23 cellular contexts compared by ENCODE assay signal in genomic region chr19:41745761-41746160, GRCh38. TPM values are rescaled to one million over a fixed set of nuclear protein-coding genes. Genes with fewer than 3 reads are reported as not detected.
DNase-seq lines count a peak whose midpoint lies in the region; ATAC-seq, FAIRE-seq and TF ChIP-seq lines count a peak whose summit lies in the region.
"Had no signal": no experiment of that assay in that cellular context is flagged by ENCODE, and none has a peak within 500 bp of the region (broad histone marks: within the 10 kb centered on the region; RNA-seq: fewer than 3 reads in every experiment).

No MANE protein-coding gene starts in this region.

- TF ChIP-seq EP300 in suprapubic skin (IDR thresholded peaks at IDR 0.05): no peak

- no peak for TF ChIP-seq CTCF in suprapubic skin (IDR thresholded peaks at IDR 0.05)
- no peak for TF ChIP-seq CTCF in Calu3 (IDR thresholded peaks at IDR 0.05; ENCODE audit: unreplicated experiment)

- H3K9me3 Mint-ChIP-seq in Calu3 (ENCODE audit: low read depth, unreplicated experiment): no peaks in the 10 kb centered on the region

- peaks cover 16% of the 10 kb centered on the region for H3K4me1 Mint-ChIP-seq in Calu3 (ENCODE audit: low read depth, unreplicated experiment)

- H3K36me3 ChIP-seq in mucosa of rectum (ENCODE audit: control insufficient read depth in 2 of 2, insufficient read depth in 2 of 2, low read length in 2 of 2): no peaks in the 10 kb centered on the region
- H3K36me3 ChIP-seq in suprapubic skin: no peaks in the 10 kb centered on the region

- intact Hi-C loops in Calu3 (cut with micrococcal nuclease; ENCODE audit: unreplicated experiment): loop anchor here (1.0 to 5.0 kb wide), 4 partner anchors 38 to 148 kb away; no protein-coding TSS in a partner anchor

- peaks cover 40% of the 10 kb centered on the region for H3K27me3 Mint-ChIP-seq in Calu3 (ENCODE audit: unreplicated experiment)

- ATAC-seq in esophagus mucosa: no peak

- H3K36me3 Mint-ChIP-seq in Calu3 (ENCODE audit: insufficient read depth, unreplicated experiment): no peaks in the 10 kb centered on the region

- H3K9ac ChIP-seq in mucosa of rectum (ENCODE audit: low read depth in 1 of 2, low read length in 2 of 2): peak overlapping the region; percentile 52 to 58

- H3K27me3 ChIP-seq in mucosa of rectum (ENCODE audit: control insufficient read depth in 2 of 2, insufficient read depth in 2 of 2, low read length in 2 of 2): no peaks in the 10 kb centered on the region
- peaks cover 25% of the 10 kb centered on the region for H3K27me3 ChIP-seq in suprapubic skin

- H3K27ac ChIP-seq in mucosa of rectum (ENCODE audit: low read depth in 2 of 2, low read length in 2 of 2): peak overlapping the region; percentile 89 to 93
- no peak overlapping the region for H3K27ac ChIP-seq in suprapubic skin
- H3K27ac ChIP-seq: 22Rv1 had no signal

- H3K27ac Mint-ChIP-seq in Calu3 (ENCODE audit: unreplicated experiment): no peak overlapping the region

- CTCF ChIA-PET in Calu3 (lab: Charles Lee): interaction anchor here (1.1 to 1.4 kb wide), 2 partner anchors 8 to 39 kb away, joined by 5 to 6 read pairs; no protein-coding TSS in a partner anchor

- FAIRE-seq in GM12892 (lab: Jason Lieb, UNC): peak; percentile 17
- FAIRE-seq: H54 had no signal

- no peak overlapping the region for H3K4me3 Mint-ChIP-seq in Calu3 (ENCODE audit: low read depth, unreplicated experiment)

- no peak for TF ChIP-seq POLR2A in GM12892 (IDR thresholded peaks at IDR 0.05; ENCODE audit: low read depth, low read length)
- TF ChIP-seq POLR2A in suprapubic skin (IDR thresholded peaks at IDR 0.05): no peak

- H3K4me1 ChIP-seq in mucosa of rectum (ENCODE audit: control insufficient read depth in 2 of 2, insufficient read depth in 2 of 2, low read length in 2 of 2) (peaks cover 23 to 51% of the 10 kb centered on the region in 2 donors), suprapubic skin (no peaks in the 10 kb centered on the region)

- H3K4me3 ChIP-seq in mucosa of rectum (ENCODE audit: low read length in 2 of 2): no peak overlapping the region
- H3K4me3 ChIP-seq in suprapubic skin: no peak overlapping the region

- no TSS peak for BruUV-seq in Calu3 (replicated peaks; lab: Mats Ljungman, UMichigan)

- H3K9me3 ChIP-seq in mucosa of rectum (ENCODE audit: control insufficient read depth in 2 of 2, low read length in 2 of 2) (no peaks in the 10 kb centered on the region), suprapubic skin (no peaks in the 10 kb centered on the region)

- DNase-seq in NCI-H1092 treated with DMSO at 0.1 percent for 48 hours (lab: John Stamatoyannopoulos, UW) (peak; percentile 34), NCI-H1092 (lab: John Stamatoyannopoulos, UW) (no peak), GM12892 (ENCODE audit: insufficient read length) (no peak), NOMO-1 treated with DMSO at 0.1 percent for 48 hours (lab: John Stamatoyannopoulos, UW; ENCODE audit: unreplicated experiment) (peak; percentile 50), suprapubic skin (ENCODE audit: low spot score in 2 of 2) (no peak), Calu3 (no peak)
- DNase-seq: C1 segment of cervical spinal cord, COR-L47, DMS153, EL, IMR-90, NCI-H146, NCI-H2081, NCI-H510A, NCI-H774, SHP77, SW 1271 had no signal

- WGBS in suprapubic skin: 80% methylated on average over 5 of the region's 5 CpGs

RNA-seq across cellular contexts. Expression of gene CEACAM6, which starts 9.6 kb away (rescaled TPM):
- polyA plus RNA-seq in GM12892 (2012; ENCODE audit: missing spikeins): not detected
- total RNA-seq in esophagus mucosa: 268 TPM
- 10 to 100 TPM in 3 of 4 donors, 1 to 10 TPM in 1; 6.0 to 26.2 (median 16.8) TPM for total RNA-seq in suprapubic skin
- total RNA-seq in Calu3 (2022): 44.5 and 98.9 TPM in 2 replicates
- total RNA-seq: IMR-90, LHCN-M2 had no signal
- polyA plus RNA-seq: IMR-90 had no signal

RNA-seq across cellular contexts. Expression of gene CEACAM5, which starts 37.3 kb away (rescaled TPM):
- polyA plus RNA-seq in GM12892 (2012; ENCODE audit: missing spikeins): not detected
- 369 TPM for total RNA-seq in esophagus mucosa
- 10 to 100 TPM in 2 of 4 donors, 1 to 10 TPM in 2; 4.1 to 19.6 (median 14.0) TPM for total RNA-seq in suprapubic skin
- 1.1 and 3.4 TPM in 2 replicates for total RNA-seq in Calu3 (2022)
- total RNA-seq: IMR-90, LHCN-M2 had no signal
- polyA plus RNA-seq: IMR-90 had no signal

RNA-seq across cellular contexts. Expression of gene CEACAM3, which starts 50.6 kb away (rescaled TPM):
- not detected for polyA plus RNA-seq in GM12892 (2012; ENCODE audit: missing spikeins)
- total RNA-seq in esophagus mucosa: not detected
- total RNA-seq in suprapubic skin: under 1 TPM in 1 of 4 donors, not detected in 3; 0.64 TPM
- total RNA-seq in Calu3 (2022): not detected in 2 replicates
- total RNA-seq: HT-29, IMR-90, LHCN-M2 had no signal
- polyA plus RNA-seq: IMR-90 had no signal

RNA-seq across cellular contexts. Expression of gene CEACAM7, which starts 57.7 kb away (rescaled TPM):
- not detected for polyA plus RNA-seq in GM12892 (2012; ENCODE audit: missing spikeins)
- total RNA-seq in esophagus mucosa: 71.9 TPM
- total RNA-seq in suprapubic skin: 1 to 10 TPM in 3 of 4 donors, under 1 TPM in 1; 0.86 to 9.1 (median 4.6) TPM
- total RNA-seq in Calu3 (2022): 5.9 and 9.0 TPM in 2 replicates
- total RNA-seq: IMR-90, LHCN-M2 had no signal
- polyA plus RNA-seq: IMR-90 had no signal

Comparison
In these comparisons a context has a peak if more than half of its experiments do, and no peak if none do; other contexts are left out.
1. DNase-seq: peak in NCI-H1092 treated with DMSO at 0.1 percent for 48 hours (single experiment) and NOMO-1 treated with DMSO at 0.1 percent for 48 hours (single experiment); none in NCI-H1092 (single experiment), GM12892 (single experiment), suprapubic skin (0 of 2) and Calu3 (single experiment).
2. RNA of gene CEACAM5, which starts 37.3 kb away (total RNA-seq): 369 TPM in esophagus mucosa (single experiment); 4.1 to 19.6 TPM in suprapubic skin and 1.1 to 3.4 TPM in Calu3; every median in the first group is over 10 times any median in the second.